8 cellular contexts compared by ENCODE assay signal in genomic region chr9:19048966-19049871, GRCh38. TPM values are rescaled to one million over a fixed set of nuclear protein-coding genes. Genes with fewer than 3 reads are reported as not detected.
DNase-seq lines count a peak whose midpoint lies in the region; ATAC-seq and TF ChIP-seq lines count a peak whose summit lies in the region.

Gene RRAGA, plus strand, starts transcription at chr9:19049427. Its CDS starts 233 bp downstream, at chr9:19049660.

- DNase-seq in NCI-H1930 (lab: John Stamatoyannopoulos, UW) (peak; percentile 94 to 95), ascending aorta (ENCODE audit: low spot score in 2 of 2) (peak; percentile 70 to 97), hepatic stellate cell (ENCODE audit: low spot score) (peak; percentile 89), renal cortical epithelial cell (ENCODE audit: low read depth) (peak; percentile 94), cortex of kidney (lab: John Stamatoyannopoulos, UW) (no peak)
- peak; percentile 95 for DNase-seq in T-helper 2 cell treated with Interferon-gamma antibody and Interleukin-4, amounts not matched to agents 5 μg/mL and 100 μg/mL, for 36 hours (ENCODE audit: low spot score)

- no peaks in the 10 kb centered on the region for H3K27me3 Mint-ChIP-seq in T-helper 2 cell treated with Interferon-gamma antibody and Interleukin-4, amounts not matched to agents 5 μg/mL and 100 μg/mL, for 36 hours (ENCODE audit: low read depth)

- intact Hi-C loops in ascending aorta (cut with DNase I), result loop anchor here (1.0 to 5.0 kb wide), 8 partner anchors 54 to 602 kb away; partner anchors contain the start of genes DENND4C, HAUS6, PLIN2 and RPS6

- H3K36me3 Mint-ChIP-seq in T-helper 2 cell treated with Interferon-gamma antibody and Interleukin-4, amounts not matched to agents 5 μg/mL and 100 μg/mL, for 36 hours (ENCODE audit: low read depth), result peaks cover 23% of the 10 kb centered on the region

- H3K4me3 Mint-ChIP-seq in T-helper 2 cell treated with Interferon-gamma antibody and Interleukin-4, amounts not matched to agents 5 μg/mL and 100 μg/mL, for 36 hours, result peak within 1 kb of the TSS; percentile 92

- TF ChIP-seq CTCF in ascending aorta (IDR thresholded peaks at IDR 0.05), result peak; percentile 81 to 87 (median 86)

- H3K9me3 ChIP-seq in ascending aorta, result no peaks in the 10 kb centered on the region

- H3K27ac ChIP-seq in ascending aorta, result peak within 1 kb of the TSS; percentile 98

- H3K4me1 Mint-ChIP-seq in T-helper 2 cell treated with Interferon-gamma antibody and Interleukin-4, amounts not matched to agents 5 μg/mL and 100 μg/mL, for 36 hours (ENCODE audit: low read depth), result peaks cover 36% of the 10 kb centered on the region

- H3K27ac Mint-ChIP-seq in T-helper 2 cell treated with Interferon-gamma antibody and Interleukin-4, amounts not matched to agents 5 μg/mL and 100 μg/mL, for 36 hours, result peak within 1 kb of the TSS; percentile 98

- H3K4me1 ChIP-seq in ascending aorta, result peaks cover 8 to 14% of the 10 kb centered on the region in 2 donors

- no peaks in the 10 kb centered on the region for H3K9me3 Mint-ChIP-seq in T-helper 2 cell treated with Interferon-gamma antibody and Interleukin-4, amounts not matched to agents 5 μg/mL and 100 μg/mL, for 36 hours

- peak within 1 kb of the TSS; percentile 77 to 89 for H3K4me3 ChIP-seq in ascending aorta

- TF ChIP-seq POLR2A in GM18505 (IDR thresholded peaks at IDR 0.05; ENCODE audit: borderline replicate concordance, extremely low read depth, insufficient read depth, insufficient read length), result peak; percentile 96

- H3K36me3 ChIP-seq in ascending aorta, result no peaks in the 10 kb centered on the region

- ATAC-seq in GM18505 (IDR thresholded peaks at IDR 0.05; ENCODE audit: unreplicated experiment) (peak; percentile 90), HG02973 (IDR thresholded peaks at IDR 0.05; ENCODE audit: unreplicated experiment) (peak; percentile 91)

- no peaks in the 10 kb centered on the region for H3K27me3 ChIP-seq in ascending aorta

RNA-seq across cellular contexts. Expression of gene RRAGA, which starts in this region (rescaled TPM):
- 57.3 TPM for total RNA-seq in ascending aorta
- 22.2 and 76.9 TPM in 2 replicates for total RNA-seq in renal cortical epithelial cell
